Comparison of ENCODE assay signal across 10 cellular contexts in genomic region chr2:25617948-25618646, GRCh38. TPM values are rescaled to one million over a fixed set of nuclear protein-coding genes. Genes with fewer than 3 reads are reported as not detected.
DNase-seq lines count a peak whose midpoint lies in the region; ATAC-seq, FAIRE-seq and TF ChIP-seq lines count a peak whose summit lies in the region.
"Had no signal": no experiment of that assay in that cellular context is flagged by ENCODE, and none has a peak within 500 bp of the region (broad histone marks: within the 10 kb centered on the region; RNA-seq: fewer than 3 reads in every experiment).

No MANE protein-coding gene starts in this region.

- TF ChIP-seq CTCF in A549 (IDR thresholded peaks at IDR 0.05) (no peak), endodermal cell (conservative IDR thresholded peaks at IDR 0.05) (no peak), mesothelial cell of epicardium (IDR thresholded peaks at IDR 0.05; ENCODE audit: unreplicated experiment) (no peak), BE2C (IDR thresholded peaks at IDR 0.05; ENCODE audit: low read depth, low read length) (no peak)

- H3K4me3 Mint-ChIP-seq in endodermal cell (no peak overlapping the region), mesothelial cell of epicardium (no peak overlapping the region)
- H3K4me3 Mint-ChIP-seq in natural killer cell treated with Interleukin-12 subunit alpha and Interleukin-12 subunit beta and Interleukin-15 and Interleukin-18, amount 100 ng/mL, for 72 hours: no peak overlapping the region

- no peaks in the 10 kb centered on the region for H3K27me3 Mint-ChIP-seq in endodermal cell (ENCODE audit: insufficient read depth)
- no peaks in the 10 kb centered on the region for H3K27me3 Mint-ChIP-seq in mesothelial cell of epicardium (ENCODE audit: low read depth)
- no peaks in the 10 kb centered on the region for H3K27me3 Mint-ChIP-seq in natural killer cell treated with Interleukin-12 subunit alpha and Interleukin-12 subunit beta and Interleukin-15 and Interleukin-18, amount 100 ng/mL, for 72 hours

- ATAC-seq in A549 (peak; percentile 72 to 83; a peak in 5 of 6 replicates), GM21381 (IDR thresholded peaks at IDR 0.05; ENCODE audit: unreplicated experiment) (no peak)
- no peak for ATAC-seq in natural killer cell treated with Interleukin-12 subunit alpha and Interleukin-12 subunit beta and Interleukin-15 and Interleukin-18, amount 100 ng/mL, for 72 hours

- H3K9me3 Mint-ChIP-seq in endodermal cell (no peaks in the 10 kb centered on the region), mesothelial cell of epicardium (no peaks in the 10 kb centered on the region)
- no peaks in the 10 kb centered on the region for H3K9me3 Mint-ChIP-seq in natural killer cell treated with Interleukin-12 subunit alpha and Interleukin-12 subunit beta and Interleukin-15 and Interleukin-18, amount 100 ng/mL, for 72 hours

- H3K36me3 Mint-ChIP-seq in endodermal cell (ENCODE audit: low read depth): peaks cover 19% of the 10 kb centered on the region
- peaks cover 15% of the 10 kb centered on the region for H3K36me3 Mint-ChIP-seq in mesothelial cell of epicardium
- no peaks in the 10 kb centered on the region for H3K36me3 Mint-ChIP-seq in natural killer cell treated with Interleukin-12 subunit alpha and Interleukin-12 subunit beta and Interleukin-15 and Interleukin-18, amount 100 ng/mL, for 72 hours

- FAIRE-seq in A549 (lab: Jason Lieb, UNC): no peak

- H3K9ac ChIP-seq in endodermal cell (ENCODE audit: extremely low read depth, low read length, poor library complexity, severe bottlenecking): no peak overlapping the region
- H3K9ac ChIP-seq: BLaER1 had no signal

- H3K4me2 ChIP-seq in A549: peak overlapping the region; percentile 81
- H3K4me2 ChIP-seq: BLaER1 had no signal

- WGBS in A549 (ENCODE audit: missing lambda C conversion rate): 26% methylated on average over 7 of the region's 7 CpGs
- WGBS in endodermal cell (ENCODE audit: insufficient coverage in 1 of 2, insufficient read length in 1 of 2), 2 experiments: 87% methylated on average over 4 to 7 of the region's 7 CpGs

- DNase-seq in A549 (ENCODE audit: low read depth in 1 of 2, low spot score in 1 of 2) (peak in 1 of 2 experiments; percentile 52), NCI-H226 (peak; percentile 40), endodermal cell (no peak), mesothelial cell of epicardium (ENCODE audit: low spot score in 2 of 2, unreplicated experiment in 2 of 2) (no peak), H4 (ENCODE audit: low spot score) (no peak), BE2C (no peak)
- DNase-seq in natural killer cell treated with Interleukin-12 subunit alpha and Interleukin-12 subunit beta and Interleukin-15 and Interleukin-18, amount 100 ng/mL, for 72 hours (ENCODE audit: low spot score): no peak
- DNase-seq: NCI-H2171 had no signal

- peak overlapping the region; percentile 57 for H3K27ac Mint-ChIP-seq in endodermal cell
- H3K27ac Mint-ChIP-seq in mesothelial cell of epicardium: peak overlapping the region; percentile 86
- H3K27ac Mint-ChIP-seq in natural killer cell treated with Interleukin-12 subunit alpha and Interleukin-12 subunit beta and Interleukin-15 and Interleukin-18, amount 100 ng/mL, for 72 hours: no peak overlapping the region

- TF ChIP-seq RAD21 in A549 (conservative IDR thresholded peaks at IDR 0.05 in 1 of 2, IDR thresholded peaks at IDR 0.05 in 1 of 2): no peak

- H3K27ac ChIP-seq in A549: peak overlapping the region; percentile 72
- H3K27ac ChIP-seq in endodermal cell (ENCODE audit: low read depth, low read length): no peak overlapping the region
- H3K27ac ChIP-seq: BLaER1 had no signal

- H3K4me3 ChIP-seq in A549 (peak overlapping the region; percentile 15; the same call in 2 of the 3 replicates), endodermal cell (ENCODE audit: low read length) (no peak overlapping the region), BE2C (ENCODE audit: low read depth, low read length) (no peak overlapping the region)
- H3K4me3 ChIP-seq: BLaER1 had no signal

- H3K4me1 Mint-ChIP-seq in endodermal cell (peaks cover 46% of the 10 kb centered on the region), mesothelial cell of epicardium (peaks cover 37% of the 10 kb centered on the region)
- no peaks in the 10 kb centered on the region for H3K4me1 Mint-ChIP-seq in natural killer cell treated with Interleukin-12 subunit alpha and Interleukin-12 subunit beta and Interleukin-15 and Interleukin-18, amount 100 ng/mL, for 72 hours (ENCODE audit: low read depth in 2 of 2)

- no peaks in the 10 kb centered on the region for H3K36me3 ChIP-seq in endodermal cell (ENCODE audit: control insufficient read depth, insufficient read depth, low read length)
- no peaks in the 10 kb centered on the region; the same call in 1 of the 2 replicates for H3K36me3 ChIP-seq in BE2C

- POLR2A ChIA-PET in A549 (lab: Yijun Ruan, JAX): interaction anchor here (0.5 kb wide), 1 partner anchor 37 kb away, joined by 3 read pairs; no protein-coding TSS in a partner anchor

- H3K27me3 ChIP-seq in endodermal cell (ENCODE audit: control insufficient read depth, insufficient read depth, low read length, poor library complexity, severe bottlenecking): no peaks in the 10 kb centered on the region
- H3K27me3 ChIP-seq in BE2C: no peaks in the 10 kb centered on the region
- H3K27me3 ChIP-seq: BLaER1 had no signal

- CTCF ChIA-PET in A549 (lab: Yijun Ruan, JAX): interaction anchor here (0.8 to 4.3 kb wide), 8 partner anchors 8 to 527 kb away, joined by 3 to 36 read pairs (median 3); no protein-coding TSS in a partner anchor

- H3K4me1 ChIP-seq in A549 (peaks cover 39% of the 10 kb centered on the region), endodermal cell (ENCODE audit: control insufficient read depth, insufficient read depth, low read length) (peaks cover 9% of the 10 kb centered on the region), BE2C (no peaks in the 10 kb centered on the region)
- H3K4me1 ChIP-seq: BLaER1 had no signal

- TF ChIP-seq EP300 in A549 (IDR thresholded peaks at IDR 0.05): no peak

- no peaks in the 10 kb centered on the region for H3K9me3 ChIP-seq in A549
- no peaks in the 10 kb centered on the region for H3K9me3 ChIP-seq in endodermal cell (ENCODE audit: control insufficient read depth, low read length)
- no peaks in the 10 kb centered on the region for H3K9me3 ChIP-seq in BE2C
- H3K9me3 ChIP-seq: BLaER1 had no signal

- TF ChIP-seq POLR2A in A549 (IDR thresholded peaks at IDR 0.05; ENCODE audit: low read length): no peak

TF ChIP-seq in A549, 52 proteins besides CTCF, POLR2A, EP300 and RAD21:
- TF ChIP-seq REST (IDR thresholded peaks at IDR 0.05) (0 out of 2 replicates have a peak, but pooled peaks have one; percentile 10), MYC (IDR thresholded peaks at IDR 0.05; ENCODE audit: borderline replicate concordance, low read length) (no peak), HOXB13 (CRISPR knock-in tag; IDR thresholded peaks at IDR 0.05; ENCODE audit: low read depth) (no peak)
- TF ChIP-seq, protein P1, sequence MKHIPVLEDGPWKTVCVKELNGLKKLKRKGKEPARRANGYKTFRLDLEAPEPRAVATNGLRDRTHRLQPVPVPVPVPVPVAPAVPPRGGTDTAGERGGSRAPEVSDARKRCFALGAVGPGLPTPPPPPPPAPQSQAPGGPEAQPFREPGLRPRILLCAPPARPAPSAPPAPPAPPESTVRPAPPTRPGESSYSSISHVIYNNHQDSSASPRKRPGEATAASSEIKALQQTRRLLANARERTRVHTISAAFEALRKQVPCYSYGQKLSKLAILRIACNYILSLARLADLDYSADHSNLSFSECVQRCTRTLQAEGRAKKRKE (CRISPR knock-in tag; IDR thresholded peaks at IDR 0.05; ENCODE audit: low read depth): no peak

RNA-seq across cellular contexts. Expression of gene DTNB, which starts 55.3 kb away (rescaled TPM):
- polyA plus RNA-seq in A549 (2011; rRNA removed) (32.6 and 41.2 TPM in 2 replicates), A549 (2017; fragmentation: RNase III; extraction: RNeasy Plus Mini Kit Qiagen cat#74134 plus additional on column Dnase treatment) (11.2 to 12.1 TPM (median 12.0 TPM) in 3 replicates)
- polyA plus RNA-seq in A549 (2012; cell fraction: cytosol; rRNA removed): 16.8 and 19.1 TPM in 2 replicates
- 17.0 and 21.0 TPM in 2 replicates for polyA plus RNA-seq in A549 (2012; cell fraction: nucleus; rRNA removed)
- polyA minus RNA-seq in A549 (2011; rRNA and poly(A)+ RNA removed): 40.3 and 40.5 TPM in 2 replicates
- total RNA-seq in endodermal cell (10 to 100 TPM; 38.8 to 48.7 TPM), mesothelial cell of epicardium (30.1 to 37.7 TPM (median 36.3 TPM) in 3 replicates)
- 25.2 TPM for polyA plus RNA-seq in endodermal cell (2013, experiment 1 of 2)
- polyA plus RNA-seq in endodermal cell (2013, experiment 2 of 2): 25.0 TPM
- 10 to 100 TPM in 1 of 2 donors, 1 to 10 TPM in 1; 5.3 to 18.9 TPM for total RNA-seq in natural killer cell treated with Interleukin-12 subunit alpha and Interleukin-12 subunit beta and Interleukin-15 and Interleukin-18, amount 100 ng/mL, for 72 hours
- total RNA-seq in H4 (2014; rRNA removed; shearing (Covaris generic)): 4.8 and 5.9 TPM in 2 replicates
- 26.7 TPM for polyA plus RNA-seq in BE2C (2012; ENCODE audit: insufficient read depth, insufficient read length, low read depth)

Comparison
In these comparisons a context has a peak if more than half of its experiments do, and no peak if none do; other contexts are left out.
1. ATAC-seq: peak in A549 (2 of 2); none in natural killer cell treated with Interleukin-12 subunit alpha and Interleukin-12 subunit beta and Interleukin-15 and Interleukin-18, amount 100 ng/mL, for 72 hours (0 of 2) and GM21381 (single experiment).
2. H3K27ac Mint-ChIP-seq: peak in endodermal cell (single experiment) and mesothelial cell of epicardium (single experiment); none in natural killer cell treated with Interleukin-12 subunit alpha and Interleukin-12 subunit beta and Interleukin-15 and Interleukin-18, amount 100 ng/mL, for 72 hours (0 of 2).